Comparison of ENCODE assay signal across 2 cellular contexts in the genomic region with DNA sequence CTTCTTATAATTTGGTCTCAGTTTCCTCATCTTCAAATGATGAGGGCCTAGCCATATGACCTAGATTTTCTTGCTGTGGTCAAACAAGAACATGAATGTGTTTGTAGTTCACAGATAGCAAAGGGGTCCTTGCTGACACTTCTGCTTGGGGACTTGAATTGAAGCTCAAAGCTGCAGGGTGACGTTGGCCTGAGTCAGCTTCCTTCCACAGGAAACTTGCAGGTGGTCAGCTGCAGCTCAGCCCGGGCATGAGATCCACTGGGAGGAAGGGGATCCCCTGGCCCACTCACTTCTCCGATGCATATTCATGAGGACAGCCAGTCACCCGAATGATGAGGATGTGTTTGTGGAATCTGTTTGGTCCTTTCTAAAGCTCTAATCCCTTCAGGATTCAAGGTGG.
TF ChIP-seq lines count a peak whose summit lies in the region.

No MANE protein-coding gene starts in this region.

TF ChIP-seq in IMR-90, 13 proteins besides CTCF, POLR2A, EP300 and RAD21:
- no peak for TF ChIP-seq CEBPB (IDR thresholded peaks at IDR 0.05; ENCODE audit: low read depth, low read length)
- TF ChIP-seq CHD1 (IDR thresholded peaks at IDR 0.05; ENCODE audit: low read depth, low read length), result no peak
- TF ChIP-seq, protein P1, sequence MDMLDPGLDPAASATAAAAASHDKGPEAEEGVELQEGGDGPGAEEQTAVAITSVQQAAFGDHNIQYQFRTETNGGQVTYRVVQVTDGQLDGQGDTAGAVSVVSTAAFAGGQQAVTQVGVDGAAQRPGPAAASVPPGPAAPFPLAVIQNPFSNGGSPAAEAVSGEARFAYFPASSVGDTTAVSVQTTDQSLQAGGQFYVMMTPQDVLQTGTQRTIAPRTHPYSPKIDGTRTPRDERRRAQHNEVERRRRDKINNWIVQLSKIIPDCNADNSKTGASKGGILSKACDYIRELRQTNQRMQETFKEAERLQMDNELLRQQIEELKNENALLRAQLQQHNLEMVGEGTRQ (IDR thresholded peaks at IDR 0.05; ENCODE audit: low read depth, low read length), result no peak
- TF ChIP-seq MXI1 (IDR thresholded peaks at IDR 0.05; ENCODE audit: borderline replicate concordance, low read depth, low read length), result no peak
- TF ChIP-seq, protein P2, sequence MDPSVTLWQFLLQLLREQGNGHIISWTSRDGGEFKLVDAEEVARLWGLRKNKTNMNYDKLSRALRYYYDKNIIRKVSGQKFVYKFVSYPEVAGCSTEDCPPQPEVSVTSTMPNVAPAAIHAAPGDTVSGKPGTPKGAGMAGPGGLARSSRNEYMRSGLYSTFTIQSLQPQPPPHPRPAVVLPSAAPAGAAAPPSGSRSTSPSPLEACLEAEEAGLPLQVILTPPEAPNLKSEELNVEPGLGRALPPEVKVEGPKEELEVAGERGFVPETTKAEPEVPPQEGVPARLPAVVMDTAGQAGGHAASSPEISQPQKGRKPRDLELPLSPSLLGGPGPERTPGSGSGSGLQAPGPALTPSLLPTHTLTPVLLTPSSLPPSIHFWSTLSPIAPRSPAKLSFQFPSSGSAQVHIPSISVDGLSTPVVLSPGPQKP (IDR thresholded peaks at IDR 0.05; ENCODE audit: borderline replicate concordance, low read depth, low read length), result no peak
- TF ChIP-seq MAFK (IDR thresholded peaks at IDR 0.05; ENCODE audit: low read depth, low read length), result no peak
- no peak for TF ChIP-seq FOS (IDR thresholded peaks at IDR 0.05; ENCODE audit: low read depth, low read length)
- TF ChIP-seq SMC3 (IDR thresholded peaks at IDR 0.05; ENCODE audit: low read depth, low read length), result no peak
- TF ChIP-seq MAZ (IDR thresholded peaks at IDR 0.05; ENCODE audit: borderline replicate concordance, low read depth, low read length), result no peak
- no peak for TF ChIP-seq RFX5 (IDR thresholded peaks at IDR 0.05; ENCODE audit: low read depth, low read length)
- no peak for TF ChIP-seq NFE2L2 (IDR thresholded peaks at IDR 0.05; ENCODE audit: low read depth, low read length)
- TF ChIP-seq BHLHE40 (IDR thresholded peaks at IDR 0.05; ENCODE audit: low read depth, low read length), result no peak
- TF ChIP-seq RCOR1 (IDR thresholded peaks at IDR 0.05; ENCODE audit: insufficient replicate concordance, low read length), result no peak

TF ChIP-seq in endothelial cell of umbilical vein, 7 proteins besides CTCF, POLR2A, EP300 and RAD21:
- TF ChIP-seq FOS (IDR thresholded peaks at IDR 0.05; ENCODE audit: borderline replicate concordance, insufficient read depth, low read length) (peak; percentile 75), JUN (IDR thresholded peaks at IDR 0.05; ENCODE audit: borderline replicate concordance, insufficient read depth, insufficient read length, low read depth) (peak; percentile 60), POLR2AphosphoS5 (IDR thresholded peaks at IDR 0.05; ENCODE audit: insufficient read depth, low read depth, low read length) (no peak)
TF ChIP-seq in endothelial cell of umbilical vein: peak in this region for 2.
